ENCODE assay signal across 8 cellular contexts in genomic region chr16:3129137-3130131, GRCh38. TPM values are rescaled to one million over a fixed set of nuclear protein-coding genes. Genes with fewer than 3 reads are reported as not detected.
A peak's percentile ranks its signal among the peaks of the same experiment; 100 is the strongest.
DNase-seq lines count a peak whose midpoint lies in the region; ATAC-seq and TF ChIP-seq lines count a peak whose summit lies in the region.

No MANE protein-coding gene starts in this region.

- ATAC-seq in GM18867 (IDR thresholded peaks at IDR 0.05; ENCODE audit: unreplicated experiment) = peak; percentile 43
- peak; percentile 58 for ATAC-seq in foreskin keratinocyte

- no peaks in the 10 kb centered on the region for H3K27me3 ChIP-seq in foreskin keratinocyte
- no peaks in the 10 kb centered on the region for H3K27me3 ChIP-seq in tibial artery

- H3K4me3 ChIP-seq in AG09309 (ENCODE audit: control insufficient read depth, low read depth, low read length) = no peak overlapping the region
- peak overlapping the region; percentile 45 to 54 for H3K4me3 ChIP-seq in tibial artery

- CTCF ChIA-PET in RWPE1 (lab: Yijun Ruan, JAX) = interaction anchor here (0.6 to 3.5 kb wide), 20 partner anchors 10 to 134 kb away, joined by 3 to 48 read pairs (median 4); no protein-coding TSS in a partner anchor

- intact Hi-C loops in tibial artery (cut with DNase I; ENCODE audit: low total_unique reads) = no loop called here

- DNase-seq in AG09309 (ENCODE audit: low read depth) (peak; percentile 43), LoVo (ENCODE audit: low spot score) (peak; percentile 77), RWPE1 (ENCODE audit: low spot score) (peak; percentile 33), foreskin keratinocyte (peak in 1 of 2 donors; percentile 74), occipital lobe (lab: John Stamatoyannopoulos, UW) (peak; percentile 71), tibial artery (peak; percentile 72 to 85)
- peak; percentile 70 for DNase-seq in activated effector memory CD4-positive, alpha-beta T cell treated with Interleukin-2 at 50 U/mL for 16 hours

- TF ChIP-seq CTCF in AG09309 (IDR thresholded peaks at IDR 0.05; ENCODE audit: control insufficient read depth, insufficient read depth, low read depth, low read length, missing control alignments) (peak; percentile 94), RWPE1 (conservative IDR thresholded peaks at IDR 0.05; ENCODE audit: low read depth) (peak; percentile 95), foreskin keratinocyte (conservative IDR thresholded peaks at IDR 0.05) (peak; percentile 95), tibial artery (IDR thresholded peaks at IDR 0.05) (peak; percentile 76 to 94)

- no peaks in the 10 kb centered on the region for H3K9me3 ChIP-seq in tibial artery

- peak overlapping the region; percentile 84 for H3K27ac ChIP-seq in RWPE1
- H3K27ac ChIP-seq in foreskin keratinocyte = no peak overlapping the region
- peak overlapping the region; percentile 42 to 74 for H3K27ac ChIP-seq in tibial artery

- POLR2A ChIA-PET in RWPE1 (lab: Yijun Ruan, JAX; ENCODE audit: low non-redundant PET) = interaction anchor here (0.7 kb wide), 1 partner anchor 71 kb away, joined by 4 read pairs; no protein-coding TSS in a partner anchor

- peaks cover 0 to 12% (median 0%) of the 10 kb centered on the region in 3 donors for H3K36me3 ChIP-seq in tibial artery

- peaks cover 15% of the 10 kb centered on the region for H3K4me1 ChIP-seq in foreskin keratinocyte
- peaks cover 0 to 40% (median 29%) of the 10 kb centered on the region in 4 donors for H3K4me1 ChIP-seq in tibial artery

RNA-seq across cellular contexts. Expression of gene ZNF213, which starts 5.4 kb away (rescaled TPM):
- 4.4 and 5.4 TPM in 2 replicates for total RNA-seq in foreskin keratinocyte
- 5.7 and 6.5 TPM in 2 replicates for polyA plus RNA-seq in foreskin keratinocyte
- 8.3 TPM for total RNA-seq in occipital lobe

RNA-seq across cellular contexts. Expression of gene ZNF205, which starts 17.0 kb away (rescaled TPM):
- total RNA-seq in foreskin keratinocyte (16.7 and 17.2 TPM in 2 replicates), occipital lobe (18.9 TPM)
- 17.0 and 19.1 TPM in 2 replicates for polyA plus RNA-seq in foreskin keratinocyte

RNA-seq across cellular contexts. Expression of gene ZSCAN10, which starts 30.3 kb away (rescaled TPM):
- total RNA-seq in foreskin keratinocyte = not detected in 2 replicates
- not detected in 2 replicates for polyA plus RNA-seq in foreskin keratinocyte
- not detected for total RNA-seq in occipital lobe

RNA-seq across cellular contexts. Expression of gene OR1F1, which starts 58.6 kb away (rescaled TPM):
- total RNA-seq in foreskin keratinocyte (0.25 and 0.44 TPM in 2 replicates), occipital lobe (0.78 TPM)
- polyA plus RNA-seq in foreskin keratinocyte = 0.07 TPM in 1 of 2 replicates, not detected in the other
